Comparison of ENCODE assay signal across 1 cellular context in the genomic region with DNA sequence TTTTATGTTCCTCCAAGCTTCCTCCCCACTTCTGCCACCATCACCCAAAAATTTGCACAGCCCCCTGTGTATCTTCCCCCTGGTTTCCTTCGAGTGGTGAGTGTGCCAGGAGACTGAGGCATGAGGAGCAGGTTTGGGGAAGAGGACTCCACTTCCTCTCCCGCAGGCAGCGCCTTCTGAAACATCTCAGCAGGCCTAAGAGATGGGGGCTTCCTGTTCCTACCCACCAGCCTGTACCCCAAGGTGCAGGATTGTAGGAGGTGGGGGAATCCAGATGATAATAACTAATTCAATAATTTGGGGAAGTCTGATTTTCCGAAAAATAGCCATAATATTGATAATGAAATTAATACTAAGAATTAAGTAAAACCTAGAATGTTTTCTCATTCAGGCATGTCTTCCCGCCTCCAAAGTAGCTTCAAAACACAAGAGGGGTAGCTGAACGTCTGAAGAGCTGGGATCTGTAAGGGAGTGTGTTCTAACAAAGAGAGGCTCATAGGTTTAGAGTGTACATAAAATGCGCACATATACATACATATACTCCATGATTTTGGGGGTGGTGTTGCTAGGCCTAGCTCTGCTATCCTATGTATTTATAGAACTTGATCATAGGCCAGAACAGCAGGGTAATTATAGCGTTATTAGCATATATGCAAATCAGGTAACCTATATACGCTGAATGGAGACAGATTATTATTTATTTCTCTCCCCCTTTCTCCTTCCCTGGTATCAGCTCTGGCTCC.
TF ChIP-seq lines count a peak whose summit lies in the region.

No MANE protein-coding gene starts in this region.

TF ChIP-seq in GM12878, 131 proteins besides CTCF, POLR2A, EP300 and RAD21:
- TF ChIP-seq, protein P1, sequence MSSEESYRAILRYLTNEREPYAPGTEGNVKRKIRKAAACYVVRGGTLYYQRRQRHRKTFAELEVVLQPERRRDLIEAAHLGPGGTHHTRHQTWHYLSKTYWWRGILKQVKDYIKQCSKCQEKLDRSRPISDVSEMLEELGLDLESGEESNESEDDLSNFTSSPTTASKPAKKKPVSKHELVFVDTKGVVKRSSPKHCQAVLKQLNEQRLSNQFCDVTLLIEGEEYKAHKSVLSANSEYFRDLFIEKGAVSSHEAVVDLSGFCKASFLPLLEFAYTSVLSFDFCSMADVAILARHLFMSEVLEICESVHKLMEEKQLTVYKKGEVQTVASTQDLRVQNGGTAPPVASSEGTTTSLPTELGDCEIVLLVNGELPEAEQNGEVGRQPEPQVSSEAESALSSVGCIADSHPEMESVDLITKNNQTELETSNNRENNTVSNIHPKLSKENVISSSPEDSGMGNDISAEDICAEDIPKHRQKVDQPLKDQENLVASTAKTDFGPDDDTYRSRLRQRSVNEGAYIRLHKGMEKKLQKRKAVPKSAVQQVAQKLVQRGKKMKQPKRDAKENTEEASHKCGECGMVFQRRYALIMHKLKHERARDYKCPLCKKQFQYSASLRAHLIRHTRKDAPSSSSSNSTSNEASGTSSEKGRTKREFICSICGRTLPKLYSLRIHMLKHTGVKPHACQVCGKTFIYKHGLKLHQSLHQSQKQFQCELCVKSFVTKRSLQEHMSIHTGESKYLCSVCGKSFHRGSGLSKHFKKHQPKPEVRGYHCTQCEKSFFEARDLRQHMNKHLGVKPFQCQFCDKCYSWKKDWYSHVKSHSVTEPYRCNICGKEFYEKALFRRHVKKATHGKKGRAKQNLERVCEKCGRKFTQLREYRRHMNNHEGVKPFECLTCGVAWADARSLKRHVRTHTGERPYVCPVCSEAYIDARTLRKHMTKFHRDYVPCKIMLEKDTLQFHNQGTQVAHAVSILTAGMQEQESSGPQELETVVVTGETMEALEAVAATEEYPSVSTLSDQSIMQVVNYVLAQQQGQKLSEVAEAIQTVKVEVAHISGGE (CRISPR knock-in tag; IDR thresholded peaks at IDR 0.05) = no peak
- peak; percentile 7; the same call in 1 of the 2 replicates for TF ChIP-seq SPI1 (IDR thresholded peaks at IDR 0.05; ENCODE audit: borderline replicate concordance, insufficient read depth, low read depth, low read length)
